10 cellular contexts compared by ENCODE assay signal in genomic region chr6:136774228-136775041, GRCh38. TPM values are rescaled to one million over a fixed set of nuclear protein-coding genes. Genes with fewer than 3 reads are reported as not detected.
A peak's percentile ranks its signal among the peaks of the same experiment; 100 is the strongest.
DNase-seq lines count a peak whose midpoint lies in the region; ATAC-seq, FAIRE-seq and TF ChIP-seq lines count a peak whose summit lies in the region.
"Had no signal": no experiment of that assay in that cellular context is flagged by ENCODE, and none has a peak within 500 bp of the region (broad histone marks: within the 10 kb centered on the region; RNA-seq: fewer than 3 reads in every experiment).

No MANE protein-coding gene starts in this region.

- TF ChIP-seq POLR2A in A549 (IDR thresholded peaks at IDR 0.05; ENCODE audit: low read length) (no peak), tibial nerve (IDR thresholded peaks at IDR 0.05) (no peak)

- H3K27ac ChIP-seq in A549 (peak overlapping the region; percentile 55 to 69; a peak in 4 of 6 replicates), GM23248 (0 out of 2 replicates have a peak overlapping the region, but pooled peaks have one; percentile 13), tibial nerve (peak overlapping the region in 2 of 4 donors; percentile 55 to 62)

- H3K79me2 ChIP-seq in GM23248 (ENCODE audit: insufficient read depth), result 0 out of 2 replicates have a peak, but pooled peaks cover 5% of the 10 kb centered on the region

- POLR2A ChIA-PET in A549 (lab: Yijun Ruan, JAX) (interaction anchor here (1.2 kb wide), 1 partner anchor 18 kb away, joined by 6 read pairs; the partner anchor contains the start of gene MAP3K5), activated B cell treated with CpG ODN at 0.5 μM for 24 hours (lab: Charles Lee) (interaction anchor here (1.0 to 2.0 kb wide), 2 partner anchors 8 to 17 kb away, joined by 3 to 6 read pairs; partner anchors contain the start of gene MAP3K5)

- TF ChIP-seq CTCF in A549 (IDR thresholded peaks at IDR 0.05) (no peak), activated B cell treated with CpG ODN at 0.5 μM for 24 hours (IDR thresholded peaks at IDR 0.05) (no peak), tibial nerve (IDR thresholded peaks at IDR 0.05) (no peak)

- CTCF ChIA-PET in A549 (lab: Yijun Ruan, JAX), result interaction anchor here (0.9 to 5.4 kb wide), 3 partner anchors 12 to 130 kb away, joined by 3 to 18 read pairs (median 6); partner anchors contain the start of gene MAP3K5
- CTCF ChIA-PET in activated B cell treated with CpG ODN at 0.5 μM for 24 hours (lab: Charles Lee), result interaction anchor here (1.1 to 4.0 kb wide), 2 partner anchors 11 to 18 kb away, joined by 3 to 26 read pairs; partner anchors contain the start of gene MAP3K5

- H3K27me3 ChIP-seq in GM23248 (replicated peaks; ENCODE audit: insufficient read depth) (no peaks in the 10 kb centered on the region), tibial nerve (no peaks in the 10 kb centered on the region)

- H3K4me3 ChIP-seq in A549 (no peak overlapping the region), GM23248 (no peak overlapping the region), tibial nerve (no peak overlapping the region)
- H3K4me3 ChIP-seq: psoas muscle had no signal

- H2AFZ ChIP-seq in GM23248, result no peak overlapping the region

- peaks cover 18% of the 10 kb centered on the region for H3K4me1 ChIP-seq in A549
- peaks cover 10% of the 10 kb centered on the region for H3K4me1 ChIP-seq in GM23248 (ENCODE audit: insufficient read depth)
- H3K4me1 ChIP-seq in tibial nerve, result peaks cover 0 to 38% (median 18%) of the 10 kb centered on the region in 4 donors

- peaks cover 12% of the 10 kb centered on the region for H3K36me3 Mint-ChIP-seq in activated B cell treated with CpG ODN at 0.5 μM for 24 hours (ENCODE audit: low read depth)

- DNase-seq in A549 (ENCODE audit: low read depth in 1 of 2, low spot score in 1 of 2) (peak in 1 of 2 experiments; percentile 34), GM23248 (peak; percentile 79), activated B cell treated with CpG ODN at 0.5 μM for 24 hours (no peak), iris pigment epithelial cell (ENCODE audit: low read depth) (peak; percentile 92), tibial nerve (ENCODE audit: low spot score in 2 of 2) (no peak), head of caudate nucleus (no peak)
- DNase-seq in stimulated activated naive CD4-positive, alpha-beta T cell (lab: John Stamatoyannopoulos, UW), result no peak
- DNase-seq: NCI-H1048, psoas muscle had no signal

- H3K9me3 ChIP-seq in A549 (no peaks in the 10 kb centered on the region), GM23248 (ENCODE audit: low read depth) (no peaks in the 10 kb centered on the region), tibial nerve (no peaks in the 10 kb centered on the region)
- H3K9me3 ChIP-seq: psoas muscle had no signal

- intact Hi-C loops in activated B cell treated with CpG ODN at 0.5 μM for 24 hours (cut with micrococcal nuclease) (no loop called here), head of caudate nucleus (cut with DNase I) (no loop called here)

- in situ Hi-C loops in GM23248 (cut with MboI), result no loop called here

- no peaks in the 10 kb centered on the region for H3K9me2 ChIP-seq in GM23248 (ENCODE audit: insufficient read depth)

- H3K9ac ChIP-seq in GM23248, result no peak overlapping the region

- H3K4me2 ChIP-seq in A549 (peak overlapping the region; percentile 66), GM23248 (ENCODE audit: unreplicated experiment) (peak overlapping the region; percentile 43)

- ATAC-seq in A549 (no peak), activated B cell treated with CpG ODN at 0.5 μM for 24 hours (ENCODE audit: low read depth) (no peak), HG03520 (IDR thresholded peaks at IDR 0.05; ENCODE audit: unreplicated experiment) (no peak)

- no peaks in the 10 kb centered on the region for H3K27me3 Mint-ChIP-seq in activated B cell treated with CpG ODN at 0.5 μM for 24 hours

- peaks cover 59% of the 10 kb centered on the region for H3K4me1 Mint-ChIP-seq in activated B cell treated with CpG ODN at 0.5 μM for 24 hours

- TF ChIP-seq RAD21 in A549 (conservative IDR thresholded peaks at IDR 0.05 in 1 of 2, IDR thresholded peaks at IDR 0.05 in 1 of 2), result no peak

- peak overlapping the region; percentile 60 for H3K27ac Mint-ChIP-seq in activated B cell treated with CpG ODN at 0.5 μM for 24 hours

- no peak overlapping the region for H3K4me3 Mint-ChIP-seq in activated B cell treated with CpG ODN at 0.5 μM for 24 hours

- FAIRE-seq in A549 (lab: Jason Lieb, UNC), result no peak

- no peaks in the 10 kb centered on the region for H3K9me3 Mint-ChIP-seq in activated B cell treated with CpG ODN at 0.5 μM for 24 hours

- TF ChIP-seq EP300 in A549 (IDR thresholded peaks at IDR 0.05), result no peak
- TF ChIP-seq EP300 in tibial nerve (IDR thresholded peaks at IDR 0.05), result peak in 1 of 2 donors; percentile 45

- H3K36me3 ChIP-seq in GM23248 (ENCODE audit: low read depth), result no peaks in the 10 kb centered on the region
- H3K36me3 ChIP-seq in tibial nerve, result no peaks in the 10 kb centered on the region

- WGBS in A549 (ENCODE audit: missing lambda C conversion rate), result 66% methylated on average over 6 of the region's 6 CpGs
- 74 to 78% methylated on average over 6 of the region's 6 CpGs for WGBS in GM23248 (ENCODE audit: low coverage in 1 of 2, low lambda C conversion rate in 2 of 2, missing lambda C conversion rate in 2 of 2), 2 experiments
- WGBS in tibial nerve, 2 donors, result 59 to 64% methylated on average over 6 of the region's 6 CpGs

- H4K20me1 ChIP-seq in GM23248 (ENCODE audit: insufficient read depth), result no peaks in the 10 kb centered on the region

- H3F3A ChIP-seq in GM23248 (ENCODE audit: insufficient read depth), result peaks cover 9% of the 10 kb centered on the region

TF ChIP-seq in A549, 52 proteins besides CTCF, POLR2A, EP300 and RAD21:
- TF ChIP-seq CEBPB (IDR thresholded peaks at IDR 0.05), result peak; percentile 87 to 93
- no peak for TF ChIP-seq HOXA7 (CRISPR knock-in tag; IDR thresholded peaks at IDR 0.05)
- no peak for TF ChIP-seq FOSB (CRISPR knock-in tag; IDR thresholded peaks at IDR 0.05)
- peak; percentile 72; the same call in 1 of the 2 replicates for TF ChIP-seq HES2 (IDR thresholded peaks at IDR 0.05)
- TF ChIP-seq ZSCAN20 (CRISPR knock-in tag; IDR thresholded peaks at IDR 0.05), result no peak
- TF ChIP-seq CBX2 (IDR thresholded peaks at IDR 0.05; ENCODE audit: borderline replicate concordance, low read depth), result no peak
- TF ChIP-seq KDM1A (IDR thresholded peaks at IDR 0.05; ENCODE audit: low read depth), result no peak
- no peak for TF ChIP-seq FOSL2 (IDR thresholded peaks at IDR 0.05)
- peak; percentile 51 for TF ChIP-seq FOSL2 (CRISPR knock-in tag; IDR thresholded peaks at IDR 0.05)
- no peak for TF ChIP-seq NPAS2 (CRISPR knock-in tag; IDR thresholded peaks at IDR 0.05; ENCODE audit: borderline replicate concordance)

RNA-seq across cellular contexts. Expression of gene MAP3K5, which starts 17.8 kb away (rescaled TPM):
- 4.1 and 4.4 TPM in 2 replicates for polyA plus RNA-seq in A549 (2011; rRNA removed)
- 1.1 and 1.4 TPM in 2 replicates for polyA plus RNA-seq in A549 (2012; cell fraction: cytosol; rRNA removed)
- polyA plus RNA-seq in A549 (2012; cell fraction: nucleus; rRNA removed), result 0.91 and 1.1 TPM in 2 replicates
- 1.8 to 2.1 TPM (median 2.1 TPM) in 3 replicates for polyA plus RNA-seq in A549 (2017; fragmentation: RNase III; extraction: RNeasy Plus Mini Kit Qiagen cat#74134 plus additional on column Dnase treatment)
- 2.9 and 3.7 TPM in 2 replicates for polyA minus RNA-seq in A549 (2011; rRNA and poly(A)+ RNA removed)
- 3.3 and 4.1 TPM in 2 replicates for total RNA-seq in GM23248 (2014; rRNA removed; shearing (Covaris generic))
- polyA plus RNA-seq in GM23248 (2016; fragmentation: Nextera tagmentation; extraction: Ambion mirVana), result 1.1 and 1.4 TPM in 2 replicates
- 21.6 and 24.4 TPM in 2 replicates for total RNA-seq in activated B cell treated with CpG ODN at 0.5 μM for 24 hours
- total RNA-seq in tibial nerve, result 10 to 100 TPM; 26.9 to 64.5 (median 34.0) TPM

RNA-seq across cellular contexts. Expression of gene PEX7, which starts 48.0 kb away (rescaled TPM):
- polyA plus RNA-seq in A549 (2011; rRNA removed) (7.3 and 9.6 TPM in 2 replicates), A549 (2017; fragmentation: RNase III; extraction: RNeasy Plus Mini Kit Qiagen cat#74134 plus additional on column Dnase treatment) (6.0 to 6.9 TPM (median 6.2 TPM) in 3 replicates), GM23248 (2016; fragmentation: Nextera tagmentation; extraction: Ambion mirVana) (9.4 and 10.7 TPM in 2 replicates)
- polyA plus RNA-seq in A549 (2012; cell fraction: cytosol; rRNA removed), result 3.9 and 4.6 TPM in 2 replicates
- polyA plus RNA-seq in A549 (2012; cell fraction: nucleus; rRNA removed), result 2.0 and 3.4 TPM in 2 replicates
- polyA minus RNA-seq in A549 (2011; rRNA and poly(A)+ RNA removed), result 5.2 and 5.3 TPM in 2 replicates
- 6.2 and 11.0 TPM in 2 replicates for total RNA-seq in GM23248 (2014; rRNA removed; shearing (Covaris generic))
- total RNA-seq in activated B cell treated with CpG ODN at 0.5 μM for 24 hours (5.0 and 6.8 TPM in 2 replicates), tibial nerve (10 to 100 TPM in 1 of 4 donors, 1 to 10 TPM in 3; 5.0 to 10.7 (median 8.8) TPM)

Comparison
In these comparisons a context has a peak if more than half of its experiments do, and no peak if none do; other contexts are left out.
1. DNase-seq: peak in GM23248 (single experiment) and iris pigment epithelial cell (single experiment); none in activated B cell treated with CpG ODN at 0.5 μM for 24 hours (single experiment), tibial nerve (0 of 2), head of caudate nucleus (0 of 42) and stimulated activated naive CD4-positive, alpha-beta T cell (0 of 6).